ENCODE assay signal across 36 cellular contexts in genomic region chr3:156635973-156636372, GRCh38.
"Had no signal": no experiment of that assay in that cellular context is flagged by ENCODE, and none has a peak within 500 bp of the region (broad histone marks: within the 10 kb centered on the region; RNA-seq: fewer than 3 reads in every experiment).

No MANE protein-coding gene starts in this region.

- H3K27ac ChIP-seq: adrenal gland, body of pancreas, SJCRH30, SK-N-MC had no signal

- DNase-seq: activated CD4-positive, alpha-beta T cell treated with anti-CD3 and anti-CD28 coated beads for 36 hours; activated CD4-positive, alpha-beta T cell treated with anti-CD3 and anti-CD28 coated beads, Interleukin-2, amount 10 ng/mL, durations not matched to agents 7 days and 5 days; activated CD4-positive, alpha-beta T cell treated with anti-CD3 and anti-CD28 coated beads, Interleukin-2, amount 50 U/mL, for 48 hours; activated CD8-positive, alpha-beta T cell treated with anti-CD3 and anti-CD28 coated beads, Interleukin-2, amount 10 ng/mL, durations not matched to agents 7 days and 5 days; activated gamma-delta T cell treated with Interleukin-2 at 50 U/mL for 16 hours; activated naive CD4-positive, alpha-beta T cell treated with anti-CD3 and anti-CD28 coated beads for 36 hours; activated T-cell treated with anti-CD3 and anti-CD28 coated beads, Interleukin-2, amount 50 U/mL, for 24 hours; adrenal gland; body of pancreas; caudate nucleus; cerebellar nuclear complex; IMR-90; Kasumi-1; KG1; MM.1S; MV-4-11; NCI-H1092; NCI-H1417; NCI-H146; NCI-H187; NCI-H2029 treated with DMSO at 0.1 percent for 48 hours; NCI-H2107; NCI-H2171; NCI-H510A; NCI-H526; NCI-H748 treated with DMSO at 0.1 percent for 48 hours; NK-92 treated with Interleukin-12 subunit alpha and Interleukin-12 subunit beta, amount 100 ng/mL, for 24 hours; SHP77; SJCRH30 had no signal

- H3K9me3 Mint-ChIP-seq: activated CD4-positive, alpha-beta T cell treated with anti-CD3 and anti-CD28 coated beads, Interleukin-2, amount 10 ng/mL, durations not matched to agents 7 days and 5 days; activated naive CD4-positive, alpha-beta T cell treated with anti-CD3 and anti-CD28 coated beads for 36 hours; activated naive CD4-positive, alpha-beta T cell treated with anti-CD3 and anti-CD28 coated beads, Interleukin-2, amount 50 U/mL, for 72 hours; activated T-cell treated with anti-CD3 and anti-CD28 coated beads, Interleukin-2, amount 50 U/mL, for 24 hours; activated T-helper 1 cell treated with anti-CD3 and anti-CD28 coated beads, Interleukin-12 subunit alpha, Interleukin-12 subunit beta, Interleukin-2, Interleukin-4 antibody, amounts not matched to agents 30 ng/mL and 10 ng/mL and 1 ng/mL, durations not matched to agents 14 hours and 24 hours and 36 hours; T-helper 1 cell treated with Interleukin-12 subunit alpha and Interleukin-12 subunit beta and Interleukin-4 antibody, amounts not matched to agents 30 μg/mL and 1 μg/mL, for 36 hours; T-helper 2 cell treated with Interferon-gamma antibody and Interleukin-4, amounts not matched to agents 5 μg/mL and 100 μg/mL, for 36 hours had no signal

- H3K9me3 ChIP-seq: adrenal gland, body of pancreas, SJCRH30 had no signal

- FAIRE-seq: astrocyte, bronchial epithelial cell had no signal

- H3K4me1 ChIP-seq: adrenal gland had no signal

- H3K36me3 Mint-ChIP-seq: activated naive CD4-positive, alpha-beta T cell treated with anti-CD3 and anti-CD28 coated beads, Interleukin-2, amount 50 U/mL, for 72 hours had no signal

- ATAC-seq: activated CD4-positive, alpha-beta T cell treated with anti-CD3 and anti-CD28 coated beads for 36 hours; activated CD8-positive, alpha-beta T cell treated with anti-CD3 and anti-CD28 coated beads, Interleukin-2, amount 10 ng/mL, durations not matched to agents 7 days and 5 days; activated naive CD4-positive, alpha-beta T cell treated with anti-CD3 and anti-CD28 coated beads, Interleukin-2, amount 50 U/mL, for 72 hours; body of pancreas had no signal

- H3K4me1 Mint-ChIP-seq: activated CD4-positive, alpha-beta T cell treated with anti-CD3 and anti-CD28 coated beads for 36 hours; activated CD4-positive, alpha-beta T cell treated with anti-CD3 and anti-CD28 coated beads, Interleukin-2, amount 10 ng/mL, durations not matched to agents 7 days and 5 days had no signal

- H3K4me3 ChIP-seq: adrenal gland, body of pancreas, SJCRH30, SK-N-MC had no signal

- H3K4me3 Mint-ChIP-seq: activated CD4-positive, alpha-beta T cell treated with anti-CD3 and anti-CD28 coated beads for 36 hours; activated CD4-positive, alpha-beta T cell treated with anti-CD3 and anti-CD28 coated beads, Interleukin-2, amount 10 ng/mL, durations not matched to agents 7 days and 5 days; activated CD8-positive, alpha-beta T cell treated with anti-CD3 and anti-CD28 coated beads, Interleukin-2, amount 10 ng/mL, durations not matched to agents 7 days and 5 days; activated naive CD4-positive, alpha-beta T cell treated with anti-CD3 and anti-CD28 coated beads for 36 hours; activated T-cell treated with anti-CD3 and anti-CD28 coated beads, Interleukin-2, amount 50 U/mL, for 24 hours; activated T-helper 1 cell treated with anti-CD3 and anti-CD28 coated beads, Interleukin-12 subunit alpha, Interleukin-12 subunit beta, Interleukin-2, Interleukin-4 antibody, amounts not matched to agents 30 ng/mL and 10 ng/mL and 1 ng/mL, durations not matched to agents 14 hours and 24 hours and 36 hours; T-helper 1 cell treated with Interleukin-12 subunit alpha and Interleukin-12 subunit beta and Interleukin-4 antibody, amounts not matched to agents 30 μg/mL and 1 μg/mL, for 36 hours; T-helper 2 cell treated with Interferon-gamma antibody and Interleukin-4, amounts not matched to agents 5 μg/mL and 100 μg/mL, for 36 hours had no signal

- H3K27me3 ChIP-seq: adrenal gland, body of pancreas, SJCRH30 had no signal

- H3K36me3 ChIP-seq: adrenal gland, SJCRH30 had no signal

- H3K27me3 Mint-ChIP-seq: activated CD4-positive, alpha-beta T cell treated with anti-CD3 and anti-CD28 coated beads for 36 hours; activated T-cell treated with anti-CD3 and anti-CD28 coated beads, Interleukin-2, amount 50 U/mL, for 24 hours had no signal
